In the genomic region with DNA sequence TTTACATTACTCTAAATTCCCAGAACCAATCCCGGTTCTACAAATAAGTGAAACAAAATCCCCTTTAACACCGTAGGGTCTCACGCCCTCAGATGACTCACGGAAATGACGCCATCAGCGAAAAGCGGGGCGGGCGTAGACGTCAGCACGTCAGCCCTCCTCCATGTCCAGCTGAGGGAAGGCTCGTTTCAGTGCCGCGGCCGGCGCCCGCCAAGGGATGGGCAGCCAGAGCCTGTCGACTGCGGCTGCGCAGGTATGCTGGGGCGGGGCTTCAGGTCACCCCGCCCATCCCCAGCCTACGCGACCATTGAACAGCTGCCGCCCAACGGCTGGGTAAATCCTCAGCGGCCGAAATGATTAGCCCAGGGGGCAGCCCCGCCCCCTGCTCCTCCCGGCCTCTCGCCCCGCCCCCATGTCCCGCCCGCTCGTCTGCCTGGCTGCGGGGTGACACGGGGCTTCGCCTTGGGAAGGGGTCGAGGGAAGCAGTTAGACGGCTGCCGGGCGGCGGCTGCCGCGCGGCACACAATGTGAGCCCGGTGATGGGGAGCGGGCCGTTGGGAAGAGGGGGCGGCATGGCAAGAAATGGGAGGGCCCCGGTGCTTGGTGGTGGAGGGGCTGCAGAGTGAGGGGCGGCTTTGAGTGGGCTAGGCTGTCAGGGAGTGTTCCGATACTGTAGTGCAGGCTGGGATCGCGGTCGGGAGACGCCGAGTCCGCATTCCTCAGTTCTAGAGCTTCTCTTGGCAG, we compare ENCODE assay signal across 8 cellular contexts. TPM values are rescaled to one million over a fixed set of nuclear protein-coding genes. Genes with fewer than 3 reads are reported as not detected.
DNase-seq lines count a peak whose midpoint lies in the region; ATAC-seq and TF ChIP-seq lines count a peak whose summit lies in the region.

A gene (plus strand): TSS at position 420 of the 744 bp plus-strand sequence. CDS start 1,510 bp downstream, outside the sequence.

- peak within 1 kb of the TSS; percentile 77 for H3K4me3 ChIP-seq in CD8-positive, alpha-beta T cell (ENCODE audit: low read depth, low read length)
- H3K4me3 ChIP-seq in lung, result peak within 1 kb of the TSS; percentile 85

- CTCF ChIA-PET in CD8-positive, alpha-beta T cell (lab: Charles Lee), result no interaction called here

- H3K36me3 ChIP-seq in CD8-positive, alpha-beta T cell (ENCODE audit: insufficient read depth, low read length), result no peaks in the 10 kb centered on the region
- no peaks in the 10 kb centered on the region for H3K36me3 ChIP-seq in lung (ENCODE audit: control insufficient read depth in 2 of 2, insufficient read depth in 2 of 2, low read length in 2 of 2)

- H3K9me3 ChIP-seq in CD8-positive, alpha-beta T cell (ENCODE audit: low read length), result no peaks in the 10 kb centered on the region
- H3K9me3 ChIP-seq in lung (ENCODE audit: control insufficient read depth in 2 of 2, insufficient read depth in 1 of 2, low read length in 1 of 2), result no peaks in the 10 kb centered on the region

- peak within 1 kb of the TSS; percentile 92 for H3K27ac Mint-ChIP-seq in CD8-positive, alpha-beta T cell

- ATAC-seq in CD8-positive, alpha-beta T cell, result peak; percentile 90
- ATAC-seq in GM19467 (IDR thresholded peaks at IDR 0.05; ENCODE audit: unreplicated experiment) (peak; percentile 97), lung (ENCODE audit: insufficient read depth, low FRiP score) (peak; percentile 99)

- intact Hi-C loops in CD8-positive, alpha-beta T cell (cut with DNase I, micrococcal nuclease), result loop anchor here (1.0 to 10.0 kb wide), 13 partner anchors 103 to 1560 kb away; a partner anchor contains a TSS

- peak within 1 kb of the TSS; percentile 88 for H3K4me3 Mint-ChIP-seq in CD8-positive, alpha-beta T cell

- WGBS in lung, 2 donors, result 0% methylated on average over 51 to 59 of the region's 59 CpGs

- TF ChIP-seq CTCF in CD8-positive, alpha-beta T cell (IDR thresholded peaks at IDR 0.05), result no peak
- TF ChIP-seq CTCF in lung (IDR thresholded peaks at IDR 0.05; ENCODE audit: control extremely low read depth, extremely low read depth), result no peak

- no peaks in the 10 kb centered on the region for H3K27me3 ChIP-seq in CD8-positive, alpha-beta T cell (ENCODE audit: insufficient read depth, low read length)
- H3K27me3 ChIP-seq in lung (ENCODE audit: control insufficient read depth, insufficient read depth), result no peaks in the 10 kb centered on the region

- H3K36me3 Mint-ChIP-seq in CD8-positive, alpha-beta T cell, result peaks cover 7% of the 10 kb centered on the region

- H3K4me1 Mint-ChIP-seq in CD8-positive, alpha-beta T cell (ENCODE audit: low read depth), result peaks cover 46% of the 10 kb centered on the region

- H3K4me1 ChIP-seq in CD8-positive, alpha-beta T cell (ENCODE audit: insufficient read depth, low read length), result peaks cover 37% of the 10 kb centered on the region
- H3K4me1 ChIP-seq in lung (ENCODE audit: control insufficient read depth in 2 of 2, insufficient read depth in 2 of 2, low read length in 2 of 2), result peaks cover 0 to 6% of the 10 kb centered on the region in 2 donors

- H3K27ac ChIP-seq in CD8-positive, alpha-beta T cell (ENCODE audit: low read depth, low read length), result peak within 1 kb of the TSS; percentile 86
- H3K27ac ChIP-seq in lung (ENCODE audit: low read depth in 1 of 2, low read length in 1 of 2), result peak within 1 kb of the TSS; percentile 89 to 99

- H3K9me3 Mint-ChIP-seq in CD8-positive, alpha-beta T cell, result no peaks in the 10 kb centered on the region

- POLR2A ChIA-PET in CD8-positive, alpha-beta T cell (lab: Charles Lee), result interaction anchor here (0.6 to 2.7 kb wide), 3 partner anchors 103 to 1234 kb away, joined by 3 to 9 read pairs (median 8); a partner anchor contains a TSS

- no peaks in the 10 kb centered on the region for H3K27me3 Mint-ChIP-seq in CD8-positive, alpha-beta T cell (ENCODE audit: low read depth)

- peak; percentile 92 to 98 (median 95) for DNase-seq in CD8-positive, alpha-beta T cell
- DNase-seq in HS-27A (ENCODE audit: low read depth) (peak; percentile 83), NK-92 (lab: John Stamatoyannopoulos, UW; ENCODE audit: unreplicated experiment) (peak; percentile 79), lung (ENCODE audit: low spot score) (peak; percentile 97)
- DNase-seq in activated CD8-positive, alpha-beta memory T cell treated with anti-CD3 and anti-CD28 coated beads for 1 hour (ENCODE audit: extremely low read depth in 1 of 2, low read depth in 1 of 2), result peak; percentile 94 to 95
- peak; percentile 96 for DNase-seq in effector CD8-positive, alpha-beta T cell (lab: John Stamatoyannopoulos, UW)
- peak; percentile 93 to 94 (median 93) for DNase-seq in stimulated activated CD4-positive, alpha-beta T cell treated with anti-CD3 and anti-CD28 coated beads, TNF-alpha, amount 100 ng/mL, for 4 hours (ENCODE audit: low read depth in 3 of 3)

RNA-seq across cellular contexts. Expression of the gene that starts here (rescaled TPM):
- total RNA-seq in CD8-positive, alpha-beta T cell, result 10 to 100 TPM; 11.2 to 13.2 TPM
- 100 to 1,000 TPM in 1 of 2 donors, 10 to 100 TPM in 1; 44.3 to 138 TPM for total RNA-seq in lung
- 1 to 10 TPM; 5.9 to 6.3 TPM for polyA plus RNA-seq in lung

Comparison
In these comparisons a context has a peak if more than half of its experiments do, and no peak if none do; other contexts are left out.
1. Peak in every context shown above with its lines: DNase-seq, ATAC-seq, H3K4me3 ChIP-seq and H3K27ac ChIP-seq.